1 cellular context compared by ENCODE assay signal in the genomic region with DNA sequence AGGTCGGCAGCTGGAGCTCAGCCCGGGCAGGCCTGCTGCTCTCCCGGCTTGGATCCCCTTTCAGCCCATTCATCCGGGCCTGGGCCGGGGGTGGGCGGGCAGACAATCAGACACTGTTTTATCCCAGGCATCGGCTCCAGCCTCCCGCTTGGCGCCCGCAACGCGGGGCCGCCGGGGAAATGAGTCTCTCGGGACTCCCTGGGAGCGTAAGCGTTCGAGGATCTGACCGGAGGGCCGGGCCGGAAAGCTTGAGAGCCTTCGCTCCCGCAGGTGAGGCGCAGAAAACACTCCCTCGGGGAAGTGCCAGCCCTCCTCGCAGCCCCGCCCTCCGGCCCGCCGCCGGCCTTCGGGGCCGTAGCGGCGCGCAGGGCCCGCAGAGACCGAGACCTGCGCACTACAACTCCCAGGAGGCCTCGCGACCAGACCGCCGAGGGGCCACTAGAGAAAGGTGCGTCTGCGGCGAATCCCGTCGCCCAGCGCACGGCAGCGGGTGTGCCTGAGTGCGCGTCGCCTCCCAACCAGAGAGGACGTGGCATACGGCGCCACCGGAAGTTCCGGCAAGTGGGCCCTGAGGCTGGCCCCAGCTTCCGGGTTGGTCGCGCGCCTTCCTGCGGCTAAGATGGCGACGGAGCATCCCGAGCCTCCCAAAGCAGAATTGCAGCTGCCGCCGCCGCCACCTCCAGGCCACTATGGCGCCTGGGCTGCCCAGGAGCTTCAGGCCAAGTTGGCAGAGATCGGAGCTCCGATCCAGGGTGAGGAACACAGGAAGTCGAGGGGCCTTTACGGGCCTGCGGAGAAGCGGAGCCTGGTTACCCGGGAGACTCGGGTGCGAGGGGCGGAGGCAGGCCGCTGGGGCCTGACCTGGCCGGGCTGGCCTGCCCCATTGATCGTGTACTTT.
A peak's percentile ranks its signal among the peaks of the same experiment; 100 is the strongest.
TF ChIP-seq lines count a peak whose summit lies in the region.

A gene with protein sequence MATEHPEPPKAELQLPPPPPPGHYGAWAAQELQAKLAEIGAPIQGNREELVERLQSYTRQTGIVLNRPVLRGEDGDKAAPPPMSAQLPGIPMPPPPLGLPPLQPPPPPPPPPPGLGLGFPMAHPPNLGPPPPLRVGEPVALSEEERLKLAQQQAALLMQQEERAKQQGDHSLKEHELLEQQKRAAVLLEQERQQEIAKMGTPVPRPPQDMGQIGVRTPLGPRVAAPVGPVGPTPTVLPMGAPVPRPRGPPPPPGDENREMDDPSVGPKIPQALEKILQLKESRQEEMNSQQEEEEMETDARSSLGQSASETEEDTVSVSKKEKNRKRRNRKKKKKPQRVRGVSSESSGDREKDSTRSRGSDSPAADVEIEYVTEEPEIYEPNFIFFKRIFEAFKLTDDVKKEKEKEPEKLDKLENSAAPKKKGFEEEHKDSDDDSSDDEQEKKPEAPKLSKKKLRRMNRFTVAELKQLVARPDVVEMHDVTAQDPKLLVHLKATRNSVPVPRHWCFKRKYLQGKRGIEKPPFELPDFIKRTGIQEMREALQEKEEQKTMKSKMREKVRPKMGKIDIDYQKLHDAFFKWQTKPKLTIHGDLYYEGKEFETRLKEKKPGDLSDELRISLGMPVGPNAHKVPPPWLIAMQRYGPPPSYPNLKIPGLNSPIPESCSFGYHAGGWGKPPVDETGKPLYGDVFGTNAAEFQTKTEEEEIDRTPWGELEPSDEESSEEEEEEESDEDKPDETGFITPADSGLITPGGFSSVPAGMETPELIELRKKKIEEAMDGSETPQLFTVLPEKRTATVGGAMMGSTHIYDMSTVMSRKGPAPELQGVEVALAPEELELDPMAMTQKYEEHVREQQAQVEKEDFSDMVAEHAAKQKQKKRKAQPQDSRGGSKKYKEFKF (plus strand): TSS at position 599 of the 898 bp plus-strand sequence. CDS start 21 bp downstream, at position 620.

TF ChIP-seq in K562, 482 proteins besides CTCF, POLR2A, EP300 and RAD21 (continued from another document):
- TF ChIP-seq, protein P1, sequence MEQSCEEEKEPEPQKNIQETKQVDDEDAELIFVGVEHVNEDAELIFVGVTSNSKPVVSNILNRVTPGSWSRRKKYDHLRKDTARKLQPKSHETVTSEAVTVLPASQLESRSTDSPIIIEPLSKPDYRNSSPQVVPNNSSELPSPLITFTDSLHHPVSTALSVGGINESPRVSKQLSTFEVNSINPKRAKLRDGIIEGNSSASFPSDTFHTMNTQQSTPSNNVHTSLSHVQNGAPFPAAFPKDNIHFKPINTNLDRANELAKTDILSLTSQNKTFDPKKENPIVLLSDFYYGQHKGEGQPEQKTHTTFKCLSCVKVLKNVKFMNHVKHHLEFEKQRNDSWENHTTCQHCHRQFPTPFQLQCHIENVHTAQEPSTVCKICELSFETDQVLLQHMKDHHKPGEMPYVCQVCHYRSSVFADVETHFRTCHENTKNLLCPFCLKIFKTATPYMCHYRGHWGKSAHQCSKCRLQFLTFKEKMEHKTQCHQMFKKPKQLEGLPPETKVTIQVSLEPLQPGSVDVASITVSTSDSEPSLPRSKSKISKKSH (CRISPR knock-in tag; IDR thresholded peaks at IDR 0.05) = no peak
- TF ChIP-seq NONO (IDR thresholded peaks at IDR 0.05; ENCODE audit: low read depth in 2 of 2, low read length in 1 of 2) (peak in 1 of 2 experiments; percentile 44; a peak in 1 of 4 replicates), MBD2 (IDR thresholded peaks at IDR 0.05; ENCODE audit: borderline replicate concordance, low read depth) (peak; percentile 63; the same call in 1 of the 2 replicates), POLR2H (tag; IDR thresholded peaks at IDR 0.05; ENCODE audit: low read depth) (peak; percentile 73), CREM (IDR thresholded peaks at IDR 0.05; ENCODE audit: low read depth) (peak; percentile 97), ZKSCAN1 (IDR thresholded peaks at IDR 0.05; ENCODE audit: low read depth, low read length) (peak; percentile 70)
